In the genomic region with DNA sequence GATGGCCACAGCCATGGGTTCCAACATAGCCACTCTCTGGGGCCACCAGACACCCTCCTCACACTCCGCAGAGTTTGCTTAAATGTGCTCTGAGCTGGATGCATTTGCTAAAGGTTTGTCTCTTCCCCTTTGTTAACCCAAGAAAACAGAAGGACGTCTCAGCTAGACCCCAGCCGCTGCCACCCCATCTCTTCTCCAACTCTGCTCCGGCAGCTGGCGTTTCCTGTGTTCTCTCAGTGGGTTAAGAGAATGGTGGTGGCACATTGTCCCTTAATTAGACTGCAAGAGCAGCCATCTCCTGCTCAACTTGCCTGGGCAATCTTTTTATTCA, we compare ENCODE assay signal across 12 cellular contexts. TPM values are rescaled to one million over a fixed set of nuclear protein-coding genes. Genes with fewer than 3 reads are reported as not detected.
A peak's percentile ranks its signal among the peaks of the same experiment; 100 is the strongest.
DNase-seq lines count a peak whose midpoint lies in the region; ATAC-seq and TF ChIP-seq lines count a peak whose summit lies in the region.
"Had no signal": no experiment of that assay in that cellular context is flagged by ENCODE, and none has a peak within 500 bp of the region (broad histone marks: within the 10 kb centered on the region; RNA-seq: fewer than 3 reads in every experiment).

No MANE protein-coding gene starts in this region.

- no TSS peak for BruUV-seq in Panc1 (replicated peaks; lab: Mats Ljungman, UMichigan)

- no peaks in the 10 kb centered on the region for H3K27me3 ChIP-seq in liver (ENCODE audit: control insufficient read depth in 4 of 4, insufficient read depth in 4 of 4, low read length in 3 of 4)
- H3K27me3 ChIP-seq in right lobe of liver = peaks cover 0 to 3% of the 10 kb centered on the region in 2 donors
- H3K27me3 ChIP-seq in Panc1 (ENCODE audit: control insufficient read depth, insufficient read depth, low read length) = no peaks in the 10 kb centered on the region
- H3K27me3 ChIP-seq: breast epithelium, SJCRH30, testis had no signal

- H3K4me3 Mint-ChIP-seq in dendritic cell treated with granulocyte-macrophage colony-stimulating factor and Interleukin-4, amounts not matched to agents 40 ng/mL and 50 ng/mL, for 4 days = peak overlapping the region; percentile 13

- H3K4me1 Mint-ChIP-seq in dendritic cell treated with granulocyte-macrophage colony-stimulating factor and Interleukin-4, amounts not matched to agents 40 ng/mL and 50 ng/mL, for 4 days (ENCODE audit: low read depth) = peaks cover 44% of the 10 kb centered on the region

- H3K9me3 Mint-ChIP-seq in dendritic cell treated with granulocyte-macrophage colony-stimulating factor and Interleukin-4, amounts not matched to agents 40 ng/mL and 50 ng/mL, for 4 days = no peaks in the 10 kb centered on the region

- H3K9me3 ChIP-seq in liver (ENCODE audit: control insufficient read depth in 4 of 4, low read length in 3 of 4) (no peaks in the 10 kb centered on the region), right lobe of liver (no peaks in the 10 kb centered on the region), Panc1 (ENCODE audit: control insufficient read depth, insufficient read depth, low read depth, low read length) (no peaks in the 10 kb centered on the region)
- H3K9me3 ChIP-seq: SJCRH30, testis had no signal

- TF ChIP-seq POLR2A in right lobe of liver (IDR thresholded peaks at IDR 0.05) = no peak

- CTCF ChIA-PET in Panc1 (lab: Charles Lee) = no interaction called here

- no peak for TF ChIP-seq RAD21 in liver (IDR thresholded peaks at IDR 0.05)

- H3K4me3 ChIP-seq in liver (ENCODE audit: low read depth in 1 of 3, low read length in 3 of 3) = no peak overlapping the region
- no peak overlapping the region for H3K4me3 ChIP-seq in right lobe of liver
- H3K4me3 ChIP-seq in Panc1 (ENCODE audit: low read depth in 2 of 2, low read length in 2 of 2) = no peak overlapping the region
- H3K4me3 ChIP-seq: breast epithelium, SJCRH30, testis had no signal

- intact Hi-C loops in right lobe of liver (cut with DNase I) (no loop called here), Panc1 (cut with micrococcal nuclease; ENCODE audit: unreplicated experiment) (no loop called here), left colon (cut with DNase I, micrococcal nuclease) (no loop called here)
- intact Hi-C loops in dendritic cell treated with granulocyte-macrophage colony-stimulating factor and Interleukin-4, amounts not matched to agents 40 ng/mL and 50 ng/mL, for 4 days (cut with micrococcal nuclease) = loop anchor here (10.0 kb wide), 1 partner anchor 83 kb away; no protein-coding TSS in a partner anchor

- H3K9ac ChIP-seq in liver (ENCODE audit: low read depth in 1 of 2, low read length in 2 of 2) = no peak overlapping the region

- ATAC-seq in right lobe of liver (no peak), Panc1 (no peak), GM18498 (IDR thresholded peaks at IDR 0.05; ENCODE audit: unreplicated experiment) (no peak), left colon (no peak)

- DNase-seq in right lobe of liver = no peak
- DNase-seq in Panc1 (ENCODE audit: low read depth, low spot score) = no peak
- DNase-seq in left colon = no peak
- DNase-seq in NCI-H510A (lab: John Stamatoyannopoulos, UW) = no peak
- DNase-seq in stimulated activated CD4-positive, alpha-beta T cell treated with anti-CD3 and anti-CD28 coated beads, Interleukin-4, amount 100 ng/mL, for 1 hour = no peak
- DNase-seq: SJCRH30, testis had no signal

- H3K4me1 ChIP-seq in liver (ENCODE audit: control insufficient read depth in 4 of 4, insufficient read depth in 4 of 4, low read length in 3 of 4) (peaks cover 0 to 7% (median 0%) of the 10 kb centered on the region in 4 donors), right lobe of liver (peaks cover 0 to 4% (median 0%) of the 10 kb centered on the region in 4 donors), Panc1 (ENCODE audit: control insufficient read depth, insufficient read depth, low read length) (no peaks in the 10 kb centered on the region)
- H3K4me1 ChIP-seq: breast epithelium, testis had no signal

- 89% methylated on average over 5 of the region's 5 CpGs for WGBS in liver
- WGBS in right lobe of liver (ENCODE audit: insufficient coverage, low coverage, low lambda C conversion rate, missing lambda C conversion rate) = 82% methylated on average over 4 of the region's 5 CpGs

- no peaks in the 10 kb centered on the region for H3K36me3 ChIP-seq in liver (ENCODE audit: control insufficient read depth in 4 of 4, insufficient read depth in 3 of 4, low read depth in 1 of 4, low read length in 3 of 4)
- no peaks in the 10 kb centered on the region for H3K36me3 ChIP-seq in right lobe of liver
- H3K36me3 ChIP-seq in Panc1 (ENCODE audit: control insufficient read depth, insufficient read depth, low read length) = no peaks in the 10 kb centered on the region
- H3K36me3 ChIP-seq: breast epithelium, SJCRH30 had no signal

- H3K27ac ChIP-seq in liver (ENCODE audit: low read depth in 1 of 2, low read length in 2 of 2) = peak overlapping the region; percentile 50 to 51
- no peak overlapping the region for H3K27ac ChIP-seq in right lobe of liver
- H3K27ac ChIP-seq in Panc1 (ENCODE audit: low read length) = peak overlapping the region; percentile 34; the same call in 1 of the 2 replicates
- H3K27ac ChIP-seq: breast epithelium, SJCRH30, testis had no signal

- no peaks in the 10 kb centered on the region for H3K27me3 Mint-ChIP-seq in dendritic cell treated with granulocyte-macrophage colony-stimulating factor and Interleukin-4, amounts not matched to agents 40 ng/mL and 50 ng/mL, for 4 days

- POLR2A ChIA-PET in Panc1 (lab: Charles Lee) = no interaction called here

- peak overlapping the region; percentile 77 for H3K27ac Mint-ChIP-seq in dendritic cell treated with granulocyte-macrophage colony-stimulating factor and Interleukin-4, amounts not matched to agents 40 ng/mL and 50 ng/mL, for 4 days

- TF ChIP-seq CTCF in liver (IDR thresholded peaks at IDR 0.05; ENCODE audit: low read depth, low read length, missing input control) (no peak), right lobe of liver (IDR thresholded peaks at IDR 0.05) (no peak), Panc1 (IDR thresholded peaks at IDR 0.05) (no peak)

- in situ Hi-C loops in Panc1 (cut with HindIII; ENCODE audit: low pct_unique_long_range_greater_than_20kb, low sequenced_read_pairs) = no loop called here

- no peaks in the 10 kb centered on the region for H3K36me3 Mint-ChIP-seq in dendritic cell treated with granulocyte-macrophage colony-stimulating factor and Interleukin-4, amounts not matched to agents 40 ng/mL and 50 ng/mL, for 4 days (ENCODE audit: low read depth)

TF ChIP-seq in liver, 16 proteins besides CTCF, POLR2A, EP300 and RAD21:
- TF ChIP-seq FOXA1 (IDR thresholded peaks at IDR 0.05) (no peak), YY1 (IDR thresholded peaks at IDR 0.05) (no peak), JUND (IDR thresholded peaks at IDR 0.05) (no peak), NR2F2 (IDR thresholded peaks at IDR 0.05) (no peak), SP1 (IDR thresholded peaks at IDR 0.05) (no peak), TAF1 (conservative IDR thresholded peaks at IDR 0.05) (no peak), GABPA (IDR thresholded peaks at IDR 0.05 in 1 of 2, conservative IDR thresholded peaks at IDR 0.05 in 1 of 2) (no peak), RXRA (IDR thresholded peaks at IDR 0.05) (no peak), HNF4A (conservative IDR thresholded peaks at IDR 0.05) (no peak), EGR1 (IDR thresholded peaks at IDR 0.05; ENCODE audit: low read depth in 2 of 2) (no peak)
- TF ChIP-seq, protein P1, sequence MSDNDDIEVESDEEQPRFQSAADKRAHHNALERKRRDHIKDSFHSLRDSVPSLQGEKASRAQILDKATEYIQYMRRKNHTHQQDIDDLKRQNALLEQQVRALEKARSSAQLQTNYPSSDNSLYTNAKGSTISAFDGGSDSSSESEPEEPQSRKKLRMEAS (IDR thresholded peaks at IDR 0.05) = no peak
- TF ChIP-seq, protein P2, sequence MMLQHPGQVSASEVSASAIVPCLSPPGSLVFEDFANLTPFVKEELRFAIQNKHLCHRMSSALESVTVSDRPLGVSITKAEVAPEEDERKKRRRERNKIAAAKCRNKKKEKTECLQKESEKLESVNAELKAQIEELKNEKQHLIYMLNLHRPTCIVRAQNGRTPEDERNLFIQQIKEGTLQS (IDR thresholded peaks at IDR 0.05) = no peak
TF ChIP-seq in liver: peak in this region for 0.

RNA-seq across cellular contexts. Expression of a gene that starts 43.7 kb away (rescaled TPM):
- not detected for total RNA-seq in liver
- polyA plus RNA-seq in liver = not detected
- not detected for total RNA-seq in right lobe of liver
- not detected for total RNA-seq in Panc1 (2021; ENCODE audit: unreplicated experiment)
- not detected for polyA plus RNA-seq in Panc1 (2012; ENCODE audit: insufficient read length)
- under 1 TPM; 0.09 to 0.17 TPM for total RNA-seq in left colon
- total RNA-seq: breast epithelium, osteocyte had no signal

Comparison
In these comparisons a context has a peak if more than half of its experiments do, and no peak if none do; other contexts are left out.
1. H3K27ac ChIP-seq: peak in liver (2 of 2) and Panc1 (single experiment); none in right lobe of liver (0 of 3).